In the genomic region with DNA sequence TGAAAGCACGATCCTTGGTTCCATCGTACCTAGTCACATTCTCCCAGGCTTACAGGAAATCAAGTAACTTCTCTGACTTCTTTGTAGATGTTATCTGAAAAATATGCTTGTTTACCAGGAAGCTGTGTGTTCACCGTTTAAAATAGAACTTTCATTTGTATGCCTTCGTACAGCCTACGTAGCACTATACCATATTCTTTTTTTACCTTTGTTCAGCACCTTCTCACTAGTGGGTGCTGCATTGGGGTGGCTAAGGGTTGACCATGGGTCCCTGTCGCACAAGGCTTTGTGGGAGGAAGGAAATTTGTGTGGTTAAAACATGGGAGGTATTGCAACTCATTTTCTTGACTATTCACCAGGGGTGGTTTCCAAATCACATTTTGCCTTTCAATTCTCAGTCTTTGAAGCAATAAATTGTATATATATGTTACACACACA, we compare ENCODE assay signal across 8 cellular contexts. TPM values are rescaled to one million over a fixed set of nuclear protein-coding genes. Genes with fewer than 3 reads are reported as not detected.
A peak's percentile ranks its signal among the peaks of the same experiment; 100 is the strongest.
DNase-seq lines count a peak whose midpoint lies in the region; ATAC-seq and TF ChIP-seq lines count a peak whose summit lies in the region.

No MANE protein-coding gene starts in this region.

- H3K27me3 ChIP-seq in thyroid gland (no peaks in the 10 kb centered on the region), breast epithelium (no peaks in the 10 kb centered on the region)

- TF ChIP-seq CTCF in thyroid gland (IDR thresholded peaks at IDR 0.05): no peak
- TF ChIP-seq CTCF in breast epithelium (IDR thresholded peaks at IDR 0.05): no peak

- peaks cover 0 to 5% of the 10 kb centered on the region in 2 donors for H3K36me3 ChIP-seq in thyroid gland
- H3K36me3 ChIP-seq in breast epithelium: no peaks in the 10 kb centered on the region

- H3K9me3 ChIP-seq in thyroid gland (no peaks in the 10 kb centered on the region), breast epithelium (no peaks in the 10 kb centered on the region)

- 80 to 91% methylated on average over 6 of the region's 6 CpGs for WGBS in thyroid gland, 2 donors

- H3K27ac ChIP-seq in thyroid gland (no peak overlapping the region), breast epithelium (no peak overlapping the region)

- intact Hi-C loops in thyroid gland (cut with DNase I): no loop called here
- intact Hi-C loops in breast epithelium (cut with DNase I; ENCODE audit: low total_unique reads): no loop called here

- H3K4me1 ChIP-seq in thyroid gland (peaks cover under 1 to 5% of the 10 kb centered on the region in 2 donors), breast epithelium (no peaks in the 10 kb centered on the region)

- ATAC-seq in HG03097 (IDR thresholded peaks at IDR 0.05; ENCODE audit: low FRiP score, unreplicated experiment): peak; percentile 73

- TF ChIP-seq POLR2A in thyroid gland (IDR thresholded peaks at IDR 0.05): no peak
- TF ChIP-seq POLR2A in breast epithelium (IDR thresholded peaks at IDR 0.05): no peak

- H3K4me3 ChIP-seq in thyroid gland (replicated peaks in 1 of 3) (no peak overlapping the region), breast epithelium (no peak overlapping the region)

- DNase-seq in GM19238 (ENCODE audit: insufficient read length, low spot score): peak; percentile 27
- peak; percentile 46 for DNase-seq in activated T-cell treated with anti-CD3 and anti-CD28 coated beads for 48 hours (ENCODE audit: low read depth)
- DNase-seq in stimulated activated CD4-positive, alpha-beta T cell treated with anti-CD3 and anti-CD28 coated beads, TNF-alpha, amount 100 ng/mL, for 1 hour (ENCODE audit: low read depth in 3 of 3, low spot score in 1 of 3): peak in 2 of 3 donors; percentile 26 to 43
- no peak for DNase-seq in HuH-7.5 (ENCODE audit: low spot score)
- DNase-seq in thyroid gland: no peak
- no peak for DNase-seq in NCI-H1092 treated with DMSO at 0.1 percent for 48 hours (lab: John Stamatoyannopoulos, UW)
- no peak for DNase-seq in breast epithelium (ENCODE audit: low spot score in 2 of 2)

RNA-seq across cellular contexts. Expression of a gene that starts 16.6 kb away (rescaled TPM):
- total RNA-seq in thyroid gland (10 to 100 TPM; 26.3 to 42.1 (median 30.2) TPM), breast epithelium (10 to 100 TPM; 26.7 to 33.5 (median 26.9) TPM)

RNA-seq across cellular contexts. Expression of a gene that starts 59.0 kb away (rescaled TPM):
- under 1 TPM in 1 of 4 donors, not detected in 3; 0.11 TPM for total RNA-seq in thyroid gland
- 1 to 10 TPM in 1 of 3 donors, under 1 TPM in 2; under 0.01 to 1.8 (median 0.29) TPM for total RNA-seq in breast epithelium

Comparison
In these comparisons a context has a peak if more than half of its experiments do, and no peak if none do; other contexts are left out.
1. DNase-seq: peak in GM19238 (single experiment), activated T-cell treated with anti-CD3 and anti-CD28 coated beads for 48 hours (single experiment) and stimulated activated CD4-positive, alpha-beta T cell treated with anti-CD3 and anti-CD28 coated beads, TNF-alpha, amount 100 ng/mL, for 1 hour (2 of 3); none in HuH-7.5 (single experiment), thyroid gland (0 of 2), NCI-H1092 treated with DMSO at 0.1 percent for 48 hours (single experiment) and breast epithelium (0 of 2).